In the genomic region with DNA sequence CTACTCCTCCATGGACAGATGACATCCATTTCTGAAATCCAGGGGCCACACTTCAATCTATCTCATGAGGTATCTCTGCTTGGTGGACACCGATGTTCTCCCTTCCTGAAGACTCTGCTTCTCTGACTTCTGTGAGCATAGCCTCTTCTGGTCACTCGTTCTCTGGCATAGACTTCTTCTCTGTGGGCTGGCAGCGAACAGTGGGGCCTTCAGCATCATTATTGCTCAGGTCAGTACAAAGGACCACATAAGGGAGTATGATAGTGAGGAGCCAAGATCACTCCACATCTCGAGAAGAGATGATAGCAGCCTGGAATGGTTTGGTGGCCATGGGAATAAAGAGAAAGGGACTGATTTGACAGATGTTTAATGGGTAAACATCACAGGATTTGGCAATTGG, we compare ENCODE assay signal across 1 cellular context.
A peak's percentile ranks its signal among the peaks of the same experiment; 100 is the strongest.
TF ChIP-seq lines count a peak whose summit lies in the region.

No MANE protein-coding gene starts in this region.

TF ChIP-seq in HepG2, 621 proteins besides CTCF, POLR2A, EP300 and RAD21 (continues in another document):
- no peak for TF ChIP-seq SALL2 (CRISPR knock-in tag; IDR thresholded peaks at IDR 0.05)
- TF ChIP-seq NFYC (CRISPR knock-in tag; IDR thresholded peaks at IDR 0.05), result no peak
- TF ChIP-seq IRF2 (CRISPR knock-in tag; IDR thresholded peaks at IDR 0.05), result no peak
- no peak for TF ChIP-seq FOSL1 (CRISPR knock-in tag; IDR thresholded peaks at IDR 0.05; ENCODE audit: borderline replicate concordance)
- no peak for TF ChIP-seq ZNF709 (CRISPR knock-in tag; IDR thresholded peaks at IDR 0.05)
- TF ChIP-seq, protein P1, sequence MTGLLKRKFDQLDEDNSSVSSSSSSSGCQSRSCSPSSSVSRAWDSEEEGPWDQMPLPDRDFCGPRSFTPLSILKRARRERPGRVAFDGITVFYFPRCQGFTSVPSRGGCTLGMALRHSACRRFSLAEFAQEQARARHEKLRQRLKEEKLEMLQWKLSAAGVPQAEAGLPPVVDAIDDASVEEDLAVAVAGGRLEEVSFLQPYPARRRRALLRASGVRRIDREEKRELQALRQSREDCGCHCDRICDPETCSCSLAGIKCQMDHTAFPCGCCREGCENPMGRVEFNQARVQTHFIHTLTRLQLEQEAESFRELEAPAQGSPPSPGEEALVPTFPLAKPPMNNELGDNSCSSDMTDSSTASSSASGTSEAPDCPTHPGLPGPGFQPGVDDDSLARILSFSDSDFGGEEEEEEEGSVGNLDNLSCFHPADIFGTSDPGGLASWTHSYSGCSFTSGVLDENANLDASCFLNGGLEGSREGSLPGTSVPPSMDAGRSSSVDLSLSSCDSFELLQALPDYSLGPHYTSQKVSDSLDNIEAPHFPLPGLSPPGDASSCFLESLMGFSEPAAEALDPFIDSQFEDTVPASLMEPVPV (CRISPR knock-in tag; IDR thresholded peaks at IDR 0.05), result no peak
- no peak for TF ChIP-seq SP1 (IDR thresholded peaks at IDR 0.05)
- TF ChIP-seq SP1 (CRISPR knock-in tag; IDR thresholded peaks at IDR 0.05), result no peak
- no peak for TF ChIP-seq ZEB1 (IDR thresholded peaks at IDR 0.05; ENCODE audit: insufficient replicate concordance, low read depth)
- TF ChIP-seq, protein P2, sequence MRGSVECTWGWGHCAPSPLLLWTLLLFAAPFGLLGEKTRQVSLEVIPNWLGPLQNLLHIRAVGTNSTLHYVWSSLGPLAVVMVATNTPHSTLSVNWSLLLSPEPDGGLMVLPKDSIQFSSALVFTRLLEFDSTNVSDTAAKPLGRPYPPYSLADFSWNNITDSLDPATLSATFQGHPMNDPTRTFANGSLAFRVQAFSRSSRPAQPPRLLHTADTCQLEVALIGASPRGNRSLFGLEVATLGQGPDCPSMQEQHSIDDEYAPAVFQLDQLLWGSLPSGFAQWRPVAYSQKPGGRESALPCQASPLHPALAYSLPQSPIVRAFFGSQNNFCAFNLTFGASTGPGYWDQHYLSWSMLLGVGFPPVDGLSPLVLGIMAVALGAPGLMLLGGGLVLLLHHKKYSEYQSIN (CRISPR knock-in tag; IDR thresholded peaks at IDR 0.05; ENCODE audit: borderline replicate concordance), result no peak
- 0 out of 2 replicates have a peak, but pooled peaks have one; percentile 3 for TF ChIP-seq ZNF607 (CRISPR knock-in tag; IDR thresholded peaks at IDR 0.05; ENCODE audit: borderline replicate concordance)
- TF ChIP-seq, protein P3, sequence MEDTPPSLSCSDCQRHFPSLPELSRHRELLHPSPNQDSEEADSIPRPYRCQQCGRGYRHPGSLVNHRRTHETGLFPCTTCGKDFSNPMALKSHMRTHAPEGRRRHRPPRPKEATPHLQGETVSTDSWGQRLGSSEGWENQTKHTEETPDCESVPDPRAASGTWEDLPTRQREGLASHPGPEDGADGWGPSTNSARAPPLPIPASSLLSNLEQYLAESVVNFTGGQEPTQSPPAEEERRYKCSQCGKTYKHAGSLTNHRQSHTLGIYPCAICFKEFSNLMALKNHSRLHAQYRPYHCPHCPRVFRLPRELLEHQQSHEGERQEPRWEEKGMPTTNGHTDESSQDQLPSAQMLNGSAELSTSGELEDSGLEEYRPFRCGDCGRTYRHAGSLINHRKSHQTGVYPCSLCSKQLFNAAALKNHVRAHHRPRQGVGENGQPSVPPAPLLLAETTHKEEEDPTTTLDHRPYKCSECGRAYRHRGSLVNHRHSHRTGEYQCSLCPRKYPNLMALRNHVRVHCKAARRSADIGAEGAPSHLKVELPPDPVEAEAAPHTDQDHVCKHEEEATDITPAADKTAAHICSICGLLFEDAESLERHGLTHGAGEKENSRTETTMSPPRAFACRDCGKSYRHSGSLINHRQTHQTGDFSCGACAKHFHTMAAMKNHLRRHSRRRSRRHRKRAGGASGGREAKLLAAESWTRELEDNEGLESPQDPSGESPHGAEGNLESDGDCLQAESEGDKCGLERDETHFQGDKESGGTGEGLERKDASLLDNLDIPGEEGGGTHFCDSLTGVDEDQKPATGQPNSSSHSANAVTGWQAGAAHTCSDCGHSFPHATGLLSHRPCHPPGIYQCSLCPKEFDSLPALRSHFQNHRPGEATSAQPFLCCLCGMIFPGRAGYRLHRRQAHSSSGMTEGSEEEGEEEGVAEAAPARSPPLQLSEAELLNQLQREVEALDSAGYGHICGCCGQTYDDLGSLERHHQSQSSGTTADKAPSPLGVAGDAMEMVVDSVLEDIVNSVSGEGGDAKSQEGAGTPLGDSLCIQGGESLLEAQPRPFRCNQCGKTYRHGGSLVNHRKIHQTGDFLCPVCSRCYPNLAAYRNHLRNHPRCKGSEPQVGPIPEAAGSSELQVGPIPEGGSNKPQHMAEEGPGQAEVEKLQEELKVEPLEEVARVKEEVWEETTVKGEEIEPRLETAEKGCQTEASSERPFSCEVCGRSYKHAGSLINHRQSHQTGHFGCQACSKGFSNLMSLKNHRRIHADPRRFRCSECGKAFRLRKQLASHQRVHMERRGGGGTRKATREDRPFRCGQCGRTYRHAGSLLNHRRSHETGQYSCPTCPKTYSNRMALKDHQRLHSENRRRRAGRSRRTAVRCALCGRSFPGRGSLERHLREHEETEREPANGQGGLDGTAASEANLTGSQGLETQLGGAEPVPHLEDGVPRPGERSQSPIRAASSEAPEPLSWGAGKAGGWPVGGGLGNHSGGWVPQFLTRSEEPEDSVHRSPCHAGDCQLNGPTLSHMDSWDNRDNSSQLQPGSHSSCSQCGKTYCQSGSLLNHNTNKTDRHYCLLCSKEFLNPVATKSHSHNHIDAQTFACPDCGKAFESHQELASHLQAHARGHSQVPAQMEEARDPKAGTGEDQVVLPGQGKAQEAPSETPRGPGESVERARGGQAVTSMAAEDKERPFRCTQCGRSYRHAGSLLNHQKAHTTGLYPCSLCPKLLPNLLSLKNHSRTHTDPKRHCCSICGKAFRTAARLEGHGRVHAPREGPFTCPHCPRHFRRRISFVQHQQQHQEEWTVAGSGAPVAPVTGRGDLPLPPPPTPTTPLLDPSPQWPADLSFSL (CRISPR knock-in tag; IDR thresholded peaks at IDR 0.05), result no peak
- TF ChIP-seq PTBP1 (IDR thresholded peaks at IDR 0.05; ENCODE audit: low read depth, low read length, poor library complexity, severe bottlenecking), result no peak
- no peak for TF ChIP-seq CREB1 (IDR thresholded peaks at IDR 0.05)
- TF ChIP-seq CREB1 (CRISPR knock-in tag; IDR thresholded peaks at IDR 0.05), result no peak
- TF ChIP-seq, protein P4, sequence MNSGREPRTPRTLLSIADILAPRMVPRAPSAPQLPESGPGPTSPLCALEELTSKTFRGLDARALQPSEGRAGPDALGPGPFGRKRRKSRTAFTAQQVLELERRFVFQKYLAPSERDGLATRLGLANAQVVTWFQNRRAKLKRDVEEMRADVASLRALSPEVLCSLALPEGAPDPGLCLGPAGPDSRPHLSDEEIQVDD (CRISPR knock-in tag; IDR thresholded peaks at IDR 0.05; ENCODE audit: borderline replicate concordance), result no peak
- TF ChIP-seq HNRNPK (IDR thresholded peaks at IDR 0.05; ENCODE audit: low read depth, low read length, poor library complexity, severe bottlenecking), result no peak
- TF ChIP-seq, protein P5, sequence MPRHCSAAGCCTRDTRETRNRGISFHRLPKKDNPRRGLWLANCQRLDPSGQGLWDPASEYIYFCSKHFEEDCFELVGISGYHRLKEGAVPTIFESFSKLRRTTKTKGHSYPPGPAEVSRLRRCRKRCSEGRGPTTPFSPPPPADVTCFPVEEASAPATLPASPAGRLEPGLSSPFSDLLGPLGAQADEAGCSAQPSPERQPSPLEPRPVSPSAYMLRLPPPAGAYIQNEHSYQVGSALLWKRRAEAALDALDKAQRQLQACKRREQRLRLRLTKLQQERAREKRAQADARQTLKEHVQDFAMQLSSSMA (CRISPR knock-in tag; IDR thresholded peaks at IDR 0.05), result no peak
- peak; percentile 37; the same call in 1 of the 2 replicates for TF ChIP-seq ZNF780A (CRISPR knock-in tag; IDR thresholded peaks at IDR 0.05)
- no peak for TF ChIP-seq ZNF543 (CRISPR knock-in tag; IDR thresholded peaks at IDR 0.05)
- TF ChIP-seq ZMAT3 (CRISPR knock-in tag; conservative IDR thresholded peaks at IDR 0.05), result no peak
- TF ChIP-seq CEBPG (CRISPR knock-in tag; IDR thresholded peaks at IDR 0.05), result peak; percentile 7; the same call in 1 of the 2 replicates
- TF ChIP-seq, protein P6, sequence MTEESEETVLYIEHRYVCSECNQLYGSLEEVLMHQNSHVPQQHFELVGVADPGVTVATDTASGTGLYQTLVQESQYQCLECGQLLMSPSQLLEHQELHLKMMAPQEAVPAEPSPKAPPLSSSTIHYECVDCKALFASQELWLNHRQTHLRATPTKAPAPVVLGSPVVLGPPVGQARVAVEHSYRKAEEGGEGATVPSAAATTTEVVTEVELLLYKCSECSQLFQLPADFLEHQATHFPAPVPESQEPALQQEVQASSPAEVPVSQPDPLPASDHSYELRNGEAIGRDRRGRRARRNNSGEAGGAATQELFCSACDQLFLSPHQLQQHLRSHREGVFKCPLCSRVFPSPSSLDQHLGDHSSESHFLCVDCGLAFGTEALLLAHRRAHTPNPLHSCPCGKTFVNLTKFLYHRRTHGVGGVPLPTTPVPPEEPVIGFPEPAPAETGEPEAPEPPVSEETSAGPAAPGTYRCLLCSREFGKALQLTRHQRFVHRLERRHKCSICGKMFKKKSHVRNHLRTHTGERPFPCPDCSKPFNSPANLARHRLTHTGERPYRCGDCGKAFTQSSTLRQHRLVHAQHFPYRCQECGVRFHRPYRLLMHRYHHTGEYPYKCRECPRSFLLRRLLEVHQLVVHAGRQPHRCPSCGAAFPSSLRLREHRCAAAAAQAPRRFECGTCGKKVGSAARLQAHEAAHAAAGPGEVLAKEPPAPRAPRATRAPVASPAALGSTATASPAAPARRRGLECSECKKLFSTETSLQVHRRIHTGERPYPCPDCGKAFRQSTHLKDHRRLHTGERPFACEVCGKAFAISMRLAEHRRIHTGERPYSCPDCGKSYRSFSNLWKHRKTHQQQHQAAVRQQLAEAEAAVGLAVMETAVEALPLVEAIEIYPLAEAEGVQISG (CRISPR knock-in tag; IDR thresholded peaks at IDR 0.05), result no peak
- peak; percentile 72 for TF ChIP-seq RBM22 (optimal IDR thresholded peaks at IDR 0.05; ENCODE audit: low read length)
- TF ChIP-seq, protein P7, sequence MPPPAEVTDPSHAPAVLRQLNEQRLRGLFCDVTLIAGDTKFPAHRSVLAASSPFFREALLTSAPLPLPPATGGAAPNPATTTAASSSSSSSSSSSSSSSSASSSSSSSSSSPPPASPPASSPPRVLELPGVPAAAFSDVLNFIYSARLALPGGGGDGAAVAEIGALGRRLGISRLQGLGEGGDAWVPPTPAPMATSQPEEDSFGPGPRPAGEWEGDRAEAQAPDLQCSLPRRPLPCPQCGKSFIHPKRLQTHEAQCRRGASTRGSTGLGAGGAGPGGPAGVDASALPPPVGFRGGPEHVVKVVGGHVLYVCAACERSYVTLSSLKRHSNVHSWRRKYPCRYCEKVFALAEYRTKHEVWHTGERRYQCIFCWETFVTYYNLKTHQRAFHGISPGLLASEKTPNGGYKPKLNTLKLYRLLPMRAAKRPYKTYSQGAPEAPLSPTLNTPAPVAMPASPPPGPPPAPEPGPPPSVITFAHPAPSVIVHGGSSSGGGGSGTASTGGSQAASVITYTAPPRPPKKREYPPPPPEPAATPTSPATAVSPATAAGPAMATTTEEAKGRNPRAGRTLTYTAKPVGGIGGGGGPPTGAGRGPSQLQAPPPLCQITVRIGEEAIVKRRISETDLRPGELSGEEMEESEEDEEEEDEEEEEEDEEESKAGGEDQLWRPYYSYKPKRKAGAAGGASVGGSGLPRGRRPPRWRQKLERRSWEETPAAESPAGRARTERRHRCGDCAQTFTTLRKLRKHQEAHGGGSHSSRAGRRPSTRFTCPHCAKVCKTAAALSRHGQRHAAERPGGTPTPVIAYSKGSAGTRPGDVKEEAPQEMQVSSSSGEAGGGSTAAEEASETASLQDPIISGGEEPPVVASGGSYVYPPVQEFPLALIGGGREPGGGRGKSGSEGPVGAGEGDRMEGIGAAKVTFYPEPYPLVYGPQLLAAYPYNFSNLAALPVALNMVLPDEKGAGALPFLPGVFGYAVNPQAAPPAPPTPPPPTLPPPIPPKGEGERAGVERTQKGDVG (CRISPR knock-in tag; IDR thresholded peaks at IDR 0.05; ENCODE audit: borderline replicate concordance), result no peak
- no peak for TF ChIP-seq ZNF468 (CRISPR knock-in tag; IDR thresholded peaks at IDR 0.05)
- TF ChIP-seq, protein P8, sequence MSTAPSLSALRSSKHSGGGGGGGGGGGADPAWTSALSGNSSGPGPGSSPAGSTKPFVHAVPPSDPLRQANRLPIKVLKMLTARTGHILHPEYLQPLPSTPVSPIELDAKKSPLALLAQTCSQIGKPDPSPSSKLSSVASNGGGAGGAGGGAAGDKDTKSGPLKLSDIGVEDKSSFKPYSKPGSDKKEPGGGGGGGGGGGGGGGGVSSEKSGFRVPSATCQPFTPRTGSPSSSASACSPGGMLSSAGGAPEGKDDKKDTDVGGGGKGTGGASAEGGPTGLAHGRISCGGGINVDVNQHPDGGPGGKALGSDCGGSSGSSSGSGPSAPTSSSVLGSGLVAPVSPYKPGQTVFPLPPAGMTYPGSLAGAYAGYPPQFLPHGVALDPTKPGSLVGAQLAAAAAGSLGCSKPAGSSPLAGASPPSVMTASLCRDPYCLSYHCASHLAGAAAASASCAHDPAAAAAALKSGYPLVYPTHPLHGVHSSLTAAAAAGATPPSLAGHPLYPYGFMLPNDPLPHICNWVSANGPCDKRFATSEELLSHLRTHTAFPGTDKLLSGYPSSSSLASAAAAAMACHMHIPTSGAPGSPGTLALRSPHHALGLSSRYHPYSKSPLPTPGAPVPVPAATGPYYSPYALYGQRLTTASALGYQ (CRISPR knock-in tag; IDR thresholded peaks at IDR 0.05), result no peak
- TF ChIP-seq ZNF839 (CRISPR knock-in tag; IDR thresholded peaks at IDR 0.05; ENCODE audit: borderline replicate concordance), result no peak
- TF ChIP-seq ZNF121 (CRISPR knock-in tag; IDR thresholded peaks at IDR 0.05), result no peak
- TF ChIP-seq ZNF788 (CRISPR knock-in tag; IDR thresholded peaks at IDR 0.05; ENCODE audit: borderline replicate concordance), result no peak
- no peak for TF ChIP-seq ZNF841 (CRISPR knock-in tag; IDR thresholded peaks at IDR 0.05; ENCODE audit: borderline replicate concordance)
- TF ChIP-seq, protein P9, sequence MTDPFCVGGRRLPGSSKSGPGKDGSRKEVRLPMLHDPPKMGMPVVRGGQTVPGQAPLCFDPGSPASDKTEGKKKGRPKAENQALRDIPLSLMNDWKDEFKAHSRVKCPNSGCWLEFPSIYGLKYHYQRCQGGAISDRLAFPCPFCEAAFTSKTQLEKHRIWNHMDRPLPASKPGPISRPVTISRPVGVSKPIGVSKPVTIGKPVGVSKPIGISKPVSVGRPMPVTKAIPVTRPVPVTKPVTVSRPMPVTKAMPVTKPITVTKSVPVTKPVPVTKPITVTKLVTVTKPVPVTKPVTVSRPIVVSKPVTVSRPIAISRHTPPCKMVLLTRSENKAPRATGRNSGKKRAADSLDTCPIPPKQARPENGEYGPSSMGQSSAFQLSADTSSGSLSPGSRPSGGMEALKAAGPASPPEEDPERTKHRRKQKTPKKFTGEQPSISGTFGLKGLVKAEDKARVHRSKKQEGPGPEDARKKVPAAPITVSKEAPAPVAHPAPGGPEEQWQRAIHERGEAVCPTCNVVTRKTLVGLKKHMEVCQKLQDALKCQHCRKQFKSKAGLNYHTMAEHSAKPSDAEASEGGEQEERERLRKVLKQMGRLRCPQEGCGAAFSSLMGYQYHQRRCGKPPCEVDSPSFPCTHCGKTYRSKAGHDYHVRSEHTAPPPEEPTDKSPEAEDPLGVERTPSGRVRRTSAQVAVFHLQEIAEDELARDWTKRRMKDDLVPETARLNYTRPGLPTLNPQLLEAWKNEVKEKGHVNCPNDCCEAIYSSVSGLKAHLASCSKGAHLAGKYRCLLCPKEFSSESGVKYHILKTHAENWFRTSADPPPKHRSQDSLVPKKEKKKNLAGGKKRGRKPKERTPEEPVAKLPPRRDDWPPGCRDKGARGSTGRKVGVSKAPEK (CRISPR knock-in tag; IDR thresholded peaks at IDR 0.05; ENCODE audit: borderline replicate concordance), result 0 out of 2 replicates have a peak, but pooled peaks have one; percentile 29
- no peak for TF ChIP-seq SCMH1 (CRISPR knock-in tag; IDR thresholded peaks at IDR 0.05; ENCODE audit: borderline replicate concordance)
- no peak for TF ChIP-seq CREM (IDR thresholded peaks at IDR 0.05)
- no peak for TF ChIP-seq CREM (CRISPR knock-in tag; IDR thresholded peaks at IDR 0.05)
- 0 out of 2 replicates have a peak, but pooled peaks have one; percentile 40 for TF ChIP-seq HOXA7 (CRISPR knock-in tag; IDR thresholded peaks at IDR 0.05)
- TF ChIP-seq SP4 (CRISPR knock-in tag; IDR thresholded peaks at IDR 0.05), result no peak
- TF ChIP-seq ZNF143 (CRISPR knock-in tag; IDR thresholded peaks at IDR 0.05), result no peak
